ENCODE assay signal across 1 cellular context in the genomic region with DNA sequence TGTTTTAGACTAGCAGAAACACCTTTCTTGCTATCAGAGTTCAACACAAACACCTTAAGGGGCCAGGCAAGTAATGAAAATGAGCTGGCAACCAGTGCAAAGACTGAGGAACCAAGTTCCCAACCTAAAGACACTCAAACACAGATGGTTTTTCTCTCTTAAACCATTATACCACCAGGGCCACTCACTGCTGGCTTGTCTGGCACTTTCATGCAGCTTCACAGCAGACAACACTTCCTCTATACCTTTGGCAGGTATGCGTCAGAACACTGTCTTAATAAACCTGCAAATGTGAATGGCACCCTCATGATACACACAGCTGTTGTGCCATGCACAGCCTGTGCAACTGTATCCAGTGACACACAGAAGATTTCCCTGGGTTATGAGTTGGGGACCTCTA.
TF ChIP-seq lines count a peak whose summit lies in the region.

No MANE protein-coding gene starts in this region.

TF ChIP-seq in A549, 52 proteins besides CTCF, POLR2A, EP300 and RAD21 (continued from another document):
- no peak for TF ChIP-seq EHMT2 (IDR thresholded peaks at IDR 0.05; ENCODE audit: low read depth)
- TF ChIP-seq FOSL2 (IDR thresholded peaks at IDR 0.05) = no peak
- no peak for TF ChIP-seq FOSL2 (CRISPR knock-in tag; IDR thresholded peaks at IDR 0.05)
- TF ChIP-seq HES2 (IDR thresholded peaks at IDR 0.05) = no peak
- TF ChIP-seq NFE2L2 (conservative IDR thresholded peaks at IDR 0.05; ENCODE audit: low read length) = no peak
- no peak for TF ChIP-seq RCOR1 (IDR thresholded peaks at IDR 0.05; ENCODE audit: low read depth, low read length)
- no peak for TF ChIP-seq PBX3 (IDR thresholded peaks at IDR 0.05)
- TF ChIP-seq USF2 (IDR thresholded peaks at IDR 0.05) = no peak
- TF ChIP-seq HEYL (CRISPR knock-in tag; IDR thresholded peaks at IDR 0.05) = no peak
- no peak for TF ChIP-seq KDM1A (IDR thresholded peaks at IDR 0.05; ENCODE audit: low read depth)
- TF ChIP-seq JUN (IDR thresholded peaks at IDR 0.05) = no peak
